In genomic region chr3:45676248-45677044, GRCh38 we compare ENCODE assay signal across 10 cellular contexts. TPM values are rescaled to one million over a fixed set of nuclear protein-coding genes. Genes with fewer than 3 reads are reported as not detected.
DNase-seq lines count a peak whose midpoint lies in the region; ATAC-seq and TF ChIP-seq lines count a peak whose summit lies in the region.
"Had no signal": no experiment of that assay in that cellular context is flagged by ENCODE, and none has a peak within 500 bp of the region (broad histone marks: within the 10 kb centered on the region; RNA-seq: fewer than 3 reads in every experiment).

No MANE protein-coding gene starts in this region.

- no peak for TF ChIP-seq CTCF in A673 (conservative IDR thresholded peaks at IDR 0.05; ENCODE audit: low read depth, low read length)

- no peak overlapping the region for H3K4me3 ChIP-seq in A673 (ENCODE audit: low read depth, low read length, poor library complexity, severe bottlenecking)
- H3K4me3 ChIP-seq in Karpas-422 (ENCODE audit: low read length), result no peak overlapping the region
- H3K4me3 ChIP-seq in duodenal mucosa (ENCODE audit: low read depth in 1 of 2, low read length in 2 of 2), result no peak overlapping the region
- peak overlapping the region; percentile 55 for H3K4me3 ChIP-seq in naive thymus-derived CD4-positive, alpha-beta T cell (ENCODE audit: low read length)
- H3K4me3 ChIP-seq: thoracic aorta had no signal

- H3K4me1 ChIP-seq in A673 (ENCODE audit: insufficient read depth, low read length, poor library complexity, severe bottlenecking) (peaks cover 14% of the 10 kb centered on the region), Karpas-422 (ENCODE audit: low read length) (no peaks in the 10 kb centered on the region), duodenal mucosa (ENCODE audit: control insufficient read depth in 1 of 2, insufficient read depth in 2 of 2, low read length in 2 of 2) (no peaks in the 10 kb centered on the region)
- peaks cover 11 to 21% of the 10 kb centered on the region in 2 donors for H3K4me1 ChIP-seq in naive thymus-derived CD4-positive, alpha-beta T cell (ENCODE audit: control insufficient read depth in 2 of 2, insufficient read depth in 2 of 2, low read length in 2 of 2)

- intact Hi-C loops in A673 (cut with micrococcal nuclease; ENCODE audit: unreplicated experiment), result no loop called here
- intact Hi-C loops in naive thymus-derived CD4-positive, alpha-beta T cell (cut with micrococcal nuclease), result loop anchor here (1.0 kb wide), 3 partner anchors 12 to 13 kb away; partner anchors contain the start of gene SACM1L (in 1 of the 2)

- peaks cover 2% of the 10 kb centered on the region for H3K36me3 ChIP-seq in A673 (ENCODE audit: insufficient read depth, low read length, poor library complexity, severe bottlenecking)
- H3K36me3 ChIP-seq in Karpas-422 (ENCODE audit: insufficient read depth, low read length), result no peaks in the 10 kb centered on the region
- H3K36me3 ChIP-seq in duodenal mucosa (ENCODE audit: control insufficient read depth in 1 of 2, insufficient read depth in 2 of 2, low read length in 2 of 2), result peaks cover 19 to 67% of the 10 kb centered on the region in 2 donors
- peaks cover 0 to 19% (median 0%) of the 10 kb centered on the region in 3 experiments for H3K36me3 ChIP-seq in naive thymus-derived CD4-positive, alpha-beta T cell (ENCODE audit: control insufficient read depth in 2 of 3, insufficient read depth in 3 of 3, low read length in 3 of 3)

- CTCF ChIA-PET in A673 (lab: Charles Lee), result no interaction called here
- CTCF ChIA-PET in naive thymus-derived CD4-positive, alpha-beta T cell (lab: Charles Lee), result interaction anchor here (0.6 to 2.4 kb wide), 3 partner anchors 10 to 17 kb away, joined by 4 to 18 read pairs (median 8); no protein-coding TSS in a partner anchor

- H4K20me1 ChIP-seq in Karpas-422 (ENCODE audit: insufficient read depth, low read depth, low read length), result no peaks in the 10 kb centered on the region

- H3K27ac ChIP-seq in A673 (ENCODE audit: low read depth, low read length, poor library complexity, severe bottlenecking) (peak overlapping the region; percentile 68), Karpas-422 (ENCODE audit: low read length) (no peak overlapping the region), duodenal mucosa (ENCODE audit: low read depth, low read length) (peak overlapping the region; percentile 36)
- peak overlapping the region; percentile 74 for H3K27ac ChIP-seq in naive thymus-derived CD4-positive, alpha-beta T cell (ENCODE audit: low read depth, low read length)
- H3K27ac ChIP-seq: thoracic aorta had no signal

- H3K9me2 ChIP-seq in Karpas-422 (replicated peaks; ENCODE audit: insufficient read depth, low read length), result no peaks in the 10 kb centered on the region

- H2AFZ ChIP-seq in Karpas-422 (ENCODE audit: low read length), result no peak overlapping the region

- H3K4me3 Mint-ChIP-seq in naive thymus-derived CD4-positive, alpha-beta T cell, result peak overlapping the region; percentile 70 to 88 (median 82)

- no peaks in the 10 kb centered on the region for H3K79me2 ChIP-seq in Karpas-422 (ENCODE audit: low read length)

- DNase-seq in A673 (ENCODE audit: low spot score) (no peak), Karpas-422 (peak; percentile 37), kidney tubule cell (ENCODE audit: low spot score) (no peak), HuH-7 (ENCODE audit: low spot score) (no peak), NCI-H146 treated with DMSO at 0.1 percent for 48 hours (lab: John Stamatoyannopoulos, UW; ENCODE audit: unreplicated experiment) (no peak)
- no peak for DNase-seq in naive thymus-derived CD4-positive, alpha-beta T cell
- DNase-seq: NCI-H510A had no signal

- peaks cover 0 to 2% (median 0%) of the 10 kb centered on the region in 11 donors for H3K9me3 Mint-ChIP-seq in naive thymus-derived CD4-positive, alpha-beta T cell

- ATAC-seq in naive thymus-derived CD4-positive, alpha-beta T cell, result peak; percentile 46
- ATAC-seq in GM18520 (IDR thresholded peaks at IDR 0.05; ENCODE audit: unreplicated experiment), result no peak

- no peaks in the 10 kb centered on the region for H3K9me3 ChIP-seq in A673 (ENCODE audit: low read depth, low read length, poor library complexity, severe bottlenecking)
- no peaks in the 10 kb centered on the region for H3K9me3 ChIP-seq in Karpas-422 (ENCODE audit: low read length)
- H3K9me3 ChIP-seq in duodenal mucosa (ENCODE audit: control insufficient read depth in 1 of 2, low read length in 2 of 2), result no peaks in the 10 kb centered on the region
- no peaks in the 10 kb centered on the region for H3K9me3 ChIP-seq in naive thymus-derived CD4-positive, alpha-beta T cell (ENCODE audit: control insufficient read depth in 2 of 3, low read length in 3 of 3)
- H3K9me3 ChIP-seq: thoracic aorta had no signal

- POLR2A ChIA-PET in A673 (lab: Charles Lee; ENCODE audit: low non-redundant PET), result interaction anchor here (0.5 kb wide), 1 partner anchor 92 kb away, joined by 3 read pairs; no protein-coding TSS in a partner anchor
- POLR2A ChIA-PET in naive thymus-derived CD4-positive, alpha-beta T cell (lab: Charles Lee), result interaction anchor here (0.8 to 3.2 kb wide), 5 partner anchors 9 to 37 kb away, joined by 3 to 23 read pairs (median 14); partner anchors contain the start of gene SACM1L

- peaks cover 16 to 48% (median 39%) of the 10 kb centered on the region in 7 donors for H3K4me1 Mint-ChIP-seq in naive thymus-derived CD4-positive, alpha-beta T cell

- peaks cover 0 to 39% (median 18%) of the 10 kb centered on the region in 5 donors for H3K36me3 Mint-ChIP-seq in naive thymus-derived CD4-positive, alpha-beta T cell

- H3K27ac Mint-ChIP-seq in naive thymus-derived CD4-positive, alpha-beta T cell, result peak overlapping the region; percentile 92 to 98 (median 96)

- no TSS peak for BruUV-seq in A673 (replicated peaks; lab: Mats Ljungman, UMichigan)

- H3K9ac ChIP-seq in Karpas-422 (ENCODE audit: low read length) (no peak overlapping the region), duodenal mucosa (ENCODE audit: low read depth in 1 of 2, low read length in 2 of 2) (no peak overlapping the region)

- H3K4me2 ChIP-seq in Karpas-422 (ENCODE audit: low read depth, low read length, poor library complexity, severe bottlenecking), result no peak overlapping the region

- no peaks in the 10 kb centered on the region for H3K27me3 ChIP-seq in A673 (replicated peaks; ENCODE audit: insufficient read depth, low read depth, low read length, poor library complexity)
- no peaks in the 10 kb centered on the region for H3K27me3 ChIP-seq in Karpas-422 (ENCODE audit: low read length)
- H3K27me3 ChIP-seq in duodenal mucosa (ENCODE audit: control insufficient read depth in 1 of 2, insufficient read depth in 2 of 2, low read length in 2 of 2), result no peaks in the 10 kb centered on the region
- no peaks in the 10 kb centered on the region for H3K27me3 ChIP-seq in naive thymus-derived CD4-positive, alpha-beta T cell (ENCODE audit: control insufficient read depth in 2 of 2, insufficient read depth in 2 of 2, low read length in 2 of 2)

- H3K27me3 Mint-ChIP-seq in naive thymus-derived CD4-positive, alpha-beta T cell, result no peaks in the 10 kb centered on the region

RNA-seq across cellular contexts. Expression of gene SACM1L, which starts 12.8 kb away (rescaled TPM):
- 29.8 and 32.8 TPM in 2 replicates for total RNA-seq in A673 (2021)
- total RNA-seq in Karpas-422 (2014; rRNA removed; shearing (Covaris generic); ENCODE audit: low replicate concordance), result 41.9 and 61.8 TPM in 2 replicates
- 10 to 100 TPM; 60.8 to 93.8 (median 70.5) TPM for total RNA-seq in naive thymus-derived CD4-positive, alpha-beta T cell
- 10 to 100 TPM; 21.1 to 38.0 TPM for polyA plus RNA-seq in naive thymus-derived CD4-positive, alpha-beta T cell
